8 cellular contexts compared by ENCODE assay signal in the genomic region with DNA sequence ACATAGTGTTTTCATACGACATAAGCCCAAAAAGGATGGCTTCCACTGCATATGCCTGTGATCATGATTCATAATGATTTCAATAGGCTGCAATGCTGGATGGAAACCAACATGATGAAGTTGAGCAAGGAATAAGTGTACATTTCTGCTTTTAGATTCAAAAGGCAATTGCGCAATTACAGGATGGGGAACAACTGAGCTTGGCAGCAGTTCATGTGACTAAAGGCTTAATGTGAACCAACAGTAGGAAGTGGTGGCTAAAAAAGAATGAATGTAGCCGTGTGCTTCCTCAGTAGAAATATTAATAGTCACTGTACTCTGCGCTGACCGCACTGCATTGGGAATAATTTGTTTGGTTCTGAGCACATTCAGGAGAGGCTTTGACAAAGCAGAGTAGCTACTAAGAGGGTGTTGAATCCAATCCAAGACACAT. TPM values are rescaled to one million over a fixed set of nuclear protein-coding genes. Genes with fewer than 3 reads are reported as not detected.
DNase-seq lines count a peak whose midpoint lies in the region.

No MANE protein-coding gene starts in this region.

- DNase-seq in GDM1 (lab: John Stamatoyannopoulos, UW) (peak; percentile 89), SIG-M5 treated with dmso at 0.1 percent for 504 hours (lab: John Stamatoyannopoulos, UW; ENCODE audit: unreplicated experiment) (peak; percentile 100), fibroblast of the conjunctiva (ENCODE audit: low read depth) (peak; percentile 99), putamen (ENCODE audit: low spot score) (peak; percentile 59), NCI-H345 (lab: John Stamatoyannopoulos, UW) (no peak), mesenteric fat pad (ENCODE audit: low spot score) (no peak)
- no peak for DNase-seq in stimulated activated CD4-positive, alpha-beta T cell treated with anti-CD3 and anti-CD28 coated beads, Interleukin-2, amount 100 ng/mL, for 24 hours
- DNase-seq in activated T-cell treated with anti-CD3 and anti-CD28 coated beads, Interleukin-2, amount 50 U/mL, for 48 hours: no peak

RNA-seq across cellular contexts. Expression of gene SLC1A3, which starts 51.2 kb away (rescaled TPM):
- 429 TPM for total RNA-seq in mesenteric fat pad

Comparison
In these comparisons a context has a peak if more than half of its experiments do, and no peak if none do; other contexts are left out.
1. DNase-seq: peak in GDM1 (single experiment), SIG-M5 treated with dmso at 0.1 percent for 504 hours (single experiment), fibroblast of the conjunctiva (single experiment) and putamen (single experiment); none in stimulated activated CD4-positive, alpha-beta T cell treated with anti-CD3 and anti-CD28 coated beads, Interleukin-2, amount 100 ng/mL, for 24 hours (0 of 2), NCI-H345 (single experiment), activated T-cell treated with anti-CD3 and anti-CD28 coated beads, Interleukin-2, amount 50 U/mL, for 48 hours (0 of 2) and mesenteric fat pad (single experiment).